Comparison of ENCODE assay signal across 9 cellular contexts in the genomic region with DNA sequence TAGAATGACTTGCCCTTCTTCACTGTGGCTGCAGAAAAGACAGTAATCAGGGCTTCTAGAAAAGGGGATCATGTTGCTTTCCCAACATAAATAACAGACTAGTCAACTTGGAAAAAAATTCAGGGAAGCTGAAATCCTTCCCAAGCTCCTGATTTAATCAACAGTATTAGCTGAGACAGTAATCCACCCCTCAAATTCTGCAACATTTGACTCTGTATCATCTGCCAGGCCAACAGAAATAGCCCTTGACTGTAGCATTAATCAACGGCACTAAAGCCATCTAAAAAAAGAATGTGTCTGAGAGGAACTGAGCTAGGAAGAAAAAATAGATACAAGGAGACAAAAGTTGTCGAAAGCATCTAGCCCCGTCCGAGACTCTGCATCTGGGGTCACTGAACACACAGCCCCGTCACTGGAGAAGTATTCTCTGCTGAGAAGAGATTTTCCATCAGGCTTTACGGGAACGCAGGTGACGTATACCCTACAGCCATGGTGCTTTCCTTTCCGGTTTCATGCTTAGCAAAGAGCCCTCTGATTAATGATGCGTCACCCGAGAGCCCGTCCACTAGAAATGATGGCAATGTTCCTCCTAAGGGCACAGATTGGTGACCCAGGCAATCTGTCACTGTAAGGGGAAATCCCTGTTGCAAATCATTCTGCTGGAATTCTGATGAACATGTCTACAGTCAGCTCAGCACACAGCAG. TPM values are rescaled to one million over a fixed set of nuclear protein-coding genes. Genes with fewer than 3 reads are reported as not detected.
DNase-seq lines count a peak whose midpoint lies in the region; ATAC-seq, FAIRE-seq and TF ChIP-seq lines count a peak whose summit lies in the region.
"Had no signal": no experiment of that assay in that cellular context is flagged by ENCODE, and none has a peak within 500 bp of the region (broad histone marks: within the 10 kb centered on the region; RNA-seq: fewer than 3 reads in every experiment).

No MANE protein-coding gene starts in this region.

- no peaks in the 10 kb centered on the region for H3K36me3 ChIP-seq in astrocyte (ENCODE audit: insufficient read depth, low read length)
- H3K36me3 ChIP-seq: SJCRH30 had no signal

- peak overlapping the region; percentile 77 for H3K4me2 ChIP-seq in astrocyte (ENCODE audit: low read length)

- H3K9ac ChIP-seq in astrocyte (ENCODE audit: low read length): peak overlapping the region; percentile 71

- H3K4me3 ChIP-seq in AG04449 (ENCODE audit: low read depth, low read length) (peak overlapping the region; percentile 41), astrocyte (ENCODE audit: insufficient read depth, low read depth, low read length) (peak overlapping the region; percentile 30)
- H3K4me3 ChIP-seq: SJCRH30 had no signal

- DNase-seq in AG04449 (ENCODE audit: low read depth, low spot score) (peak; percentile 93), astrocyte (ENCODE audit: low read depth) (peak; percentile 99), kidney tubule cell (ENCODE audit: low spot score) (peak; percentile 100), NCI-H2196 (lab: John Stamatoyannopoulos, UW; ENCODE audit: unreplicated experiment) (no peak)
- DNase-seq in activated T-cell treated with anti-CD3 and anti-CD28 coated beads, Interleukin-2, amount 50 U/mL, for 72 hours: no peak
- DNase-seq in stimulated activated CD4-positive, alpha-beta T cell treated with anti-CD3 and anti-CD28 coated beads, Interleukin-4, amount 100 ng/mL, for 1 hour: no peak

- H3K9me3 ChIP-seq in astrocyte (ENCODE audit: insufficient read depth, low read depth, low read length): no peaks in the 10 kb centered on the region
- H3K9me3 ChIP-seq: SJCRH30 had no signal

- no peak overlapping the region for H3K4me3 Mint-ChIP-seq in astrocyte (ENCODE audit: unreplicated experiment)
- no peak overlapping the region for H3K4me3 Mint-ChIP-seq in activated T-cell treated with anti-CD3 and anti-CD28 coated beads, Interleukin-2, amount 50 U/mL, for 72 hours

- H3K27ac ChIP-seq in astrocyte (ENCODE audit: low read depth, low read length): peak overlapping the region; percentile 88
- H3K27ac ChIP-seq: SJCRH30 had no signal

- peaks cover 4% of the 10 kb centered on the region for H3K4me1 Mint-ChIP-seq in astrocyte (ENCODE audit: low read depth, unreplicated experiment)
- H3K4me1 Mint-ChIP-seq in activated T-cell treated with anti-CD3 and anti-CD28 coated beads, Interleukin-2, amount 50 U/mL, for 72 hours (ENCODE audit: low read depth): peaks cover 6% of the 10 kb centered on the region

- H2AFZ ChIP-seq in astrocyte (ENCODE audit: low read depth, low read length): peak overlapping the region; percentile 13

- H3K27me3 ChIP-seq in astrocyte (ENCODE audit: insufficient read depth, low read length): no peaks in the 10 kb centered on the region
- H3K27me3 ChIP-seq: SJCRH30 had no signal

- H3K36me3 Mint-ChIP-seq in astrocyte (ENCODE audit: low read depth, unreplicated experiment): no peaks in the 10 kb centered on the region
- no peaks in the 10 kb centered on the region for H3K36me3 Mint-ChIP-seq in activated T-cell treated with anti-CD3 and anti-CD28 coated beads, Interleukin-2, amount 50 U/mL, for 72 hours (ENCODE audit: insufficient read depth in 2 of 2)

- H3K27ac Mint-ChIP-seq in astrocyte (ENCODE audit: unreplicated experiment): no peak overlapping the region
- H3K27ac Mint-ChIP-seq in activated T-cell treated with anti-CD3 and anti-CD28 coated beads, Interleukin-2, amount 50 U/mL, for 72 hours: no peak overlapping the region

- no peaks in the 10 kb centered on the region for H3K9me3 Mint-ChIP-seq in astrocyte (ENCODE audit: unreplicated experiment)
- H3K9me3 Mint-ChIP-seq in activated T-cell treated with anti-CD3 and anti-CD28 coated beads, Interleukin-2, amount 50 U/mL, for 72 hours: no peaks in the 10 kb centered on the region

- TF ChIP-seq CTCF in AG04449 (IDR thresholded peaks at IDR 0.05; ENCODE audit: insufficient read depth, low read length, missing control alignments) (no peak), astrocyte (IDR thresholded peaks at IDR 0.05; ENCODE audit: insufficient read depth, low read depth, low read length) (no peak)

- peak; percentile 48 for ATAC-seq in HG02885 (IDR thresholded peaks at IDR 0.05; ENCODE audit: poor library complexity, unreplicated experiment)
- no peak for ATAC-seq in activated T-cell treated with anti-CD3 and anti-CD28 coated beads, Interleukin-2, amount 50 U/mL, for 72 hours (replicated peaks in 1 of 2)
- ATAC-seq in HG03045 (IDR thresholded peaks at IDR 0.05; ENCODE audit: unreplicated experiment): no peak

- H3K27me3 Mint-ChIP-seq in astrocyte (ENCODE audit: low read depth, unreplicated experiment): no peaks in the 10 kb centered on the region
- no peaks in the 10 kb centered on the region for H3K27me3 Mint-ChIP-seq in activated T-cell treated with anti-CD3 and anti-CD28 coated beads, Interleukin-2, amount 50 U/mL, for 72 hours (ENCODE audit: low read depth)

- CTCF ChIA-PET in AG04449 (lab: Yijun Ruan, JAX): interaction anchor here (0.6 to 1.7 kb wide), 6 partner anchors 42 to 253 kb away, joined by 3 to 11 read pairs (median 4); a partner anchor contains a TSS

- H4K20me1 ChIP-seq in astrocyte (ENCODE audit: insufficient read depth, low read length): no peaks in the 10 kb centered on the region

- H3K4me1 ChIP-seq in astrocyte (ENCODE audit: insufficient read depth, low read length): peaks cover 14% of the 10 kb centered on the region

- H3K79me2 ChIP-seq in astrocyte (ENCODE audit: insufficient read depth, low read length): no peaks in the 10 kb centered on the region

- FAIRE-seq in astrocyte (lab: Jason Lieb, UNC): peak; percentile 70

- POLR2A ChIA-PET in AG04449 (lab: Yijun Ruan, JAX): interaction anchor here (1.0 kb wide), 2 partner anchors 42 to 187 kb away, joined by 5 read pairs; a partner anchor contains a TSS

RNA-seq across cellular contexts. Expression of a gene that starts 42.1 kb away (rescaled TPM):
- total RNA-seq in astrocyte: 42.3 and 46.6 TPM in 2 replicates
- 10 to 100 TPM; 54.6 to 58.1 TPM for total RNA-seq in activated T-cell treated with anti-CD3 and anti-CD28 coated beads, Interleukin-2, amount 50 U/mL, for 72 hours

Comparison
In these comparisons a context has a peak if more than half of its experiments do, and no peak if none do; other contexts are left out.
1. DNase-seq: peak in AG04449 (single experiment), astrocyte (single experiment) and kidney tubule cell (single experiment); none in activated T-cell treated with anti-CD3 and anti-CD28 coated beads, Interleukin-2, amount 50 U/mL, for 72 hours (0 of 2), NCI-H2196 (single experiment) and stimulated activated CD4-positive, alpha-beta T cell treated with anti-CD3 and anti-CD28 coated beads, Interleukin-4, amount 100 ng/mL, for 1 hour (single experiment).